Comparison of ENCODE assay signal across 21 cellular contexts in the genomic region with DNA sequence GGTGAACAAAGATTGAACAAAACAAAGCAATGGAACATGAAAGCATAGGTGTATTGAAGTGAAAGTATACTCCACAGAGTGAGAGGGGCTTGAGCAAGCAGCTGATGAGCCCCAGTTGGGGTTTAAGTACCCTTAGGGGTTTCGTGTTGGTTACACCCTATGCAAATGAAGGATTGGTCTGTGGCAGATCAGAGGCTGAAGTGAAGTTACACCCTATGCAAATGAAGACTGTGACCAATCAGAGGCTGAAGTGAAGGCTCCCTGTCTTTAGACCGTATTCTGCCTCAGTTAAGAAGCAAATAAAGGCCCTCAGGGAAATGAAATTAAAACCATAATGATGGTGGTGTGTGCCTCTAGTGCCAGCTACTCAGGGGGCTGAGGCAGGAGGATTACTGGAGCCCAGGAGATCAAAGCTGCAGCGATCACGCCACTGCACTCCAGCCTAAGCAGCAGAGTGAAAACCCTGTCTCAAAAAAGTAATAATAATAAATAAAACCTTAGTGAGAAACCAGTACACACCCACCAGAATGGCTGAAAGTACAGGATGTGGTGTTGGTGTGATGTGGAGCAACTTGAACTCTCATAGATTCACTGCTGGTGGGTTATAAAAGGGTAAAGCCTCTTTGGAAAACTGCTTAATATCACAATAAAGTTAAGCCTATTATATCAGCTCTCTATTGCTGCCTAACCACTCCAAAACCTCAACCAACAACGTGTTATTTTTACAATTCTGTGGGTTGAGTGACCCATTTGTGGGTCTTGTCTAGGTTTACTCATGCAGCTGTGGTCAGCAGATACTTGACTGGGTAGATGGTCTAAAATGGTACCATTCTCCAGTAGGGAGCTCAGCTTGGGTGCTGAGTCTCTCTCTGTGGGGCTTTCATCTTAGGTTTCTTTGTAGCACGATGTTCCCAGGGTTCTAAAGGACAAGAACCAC. TPM values are rescaled to one million over a fixed set of nuclear protein-coding genes. Genes with fewer than 3 reads are reported as not detected.
DNase-seq lines count a peak whose midpoint lies in the region; ATAC-seq lines count a peak whose summit lies in the region.
"Had no signal": no experiment of that assay in that cellular context is flagged by ENCODE, and none has a peak within 500 bp of the region (broad histone marks: within the 10 kb centered on the region; RNA-seq: fewer than 3 reads in every experiment).

No MANE protein-coding gene starts in this region.

- peak; percentile 85 for ATAC-seq in stimulated activated effector memory CD8-positive, alpha-beta T cell treated with anti-CD3 and anti-CD28 coated beads, Interleukin-12 subunit alpha, Interleukin-12 subunit beta, amount 100 ng/mL, for 72 hours
- ATAC-seq in GM18873 (IDR thresholded peaks at IDR 0.05; ENCODE audit: low FRiP score, unreplicated experiment) (no peak), GM18870 (IDR thresholded peaks at IDR 0.05; ENCODE audit: unreplicated experiment) (no peak), HG02678 (IDR thresholded peaks at IDR 0.05; ENCODE audit: unreplicated experiment) (no peak)
- ATAC-seq: A549, body of pancreas, HepG2 had no signal

- CTCF ChIA-PET in activated CD4-positive, alpha-beta T cell treated with anti-CD3 and anti-CD28 coated beads, Interleukin-2, amount 10 ng/mL, durations not matched to agents 7 days and 5 days (lab: Charles Lee), result interaction anchor here (0.8 kb wide), 1 partner anchor 26 kb away, joined by 3 read pairs; no protein-coding TSS in a partner anchor

- H3K27me3 Mint-ChIP-seq in activated CD4-positive, alpha-beta T cell treated with anti-CD3 and anti-CD28 coated beads, Interleukin-2, amount 10 ng/mL, durations not matched to agents 7 days and 5 days, result no peaks in the 10 kb centered on the region

- peaks cover 29% of the 10 kb centered on the region for H3K4me1 Mint-ChIP-seq in activated CD4-positive, alpha-beta T cell treated with anti-CD3 and anti-CD28 coated beads, Interleukin-2, amount 10 ng/mL, durations not matched to agents 7 days and 5 days
- H3K4me1 Mint-ChIP-seq in stimulated activated effector memory CD8-positive, alpha-beta T cell treated with anti-CD3 and anti-CD28 coated beads, Interleukin-12 subunit alpha, Interleukin-12 subunit beta, amount 100 ng/mL, for 72 hours, result peaks cover 41% of the 10 kb centered on the region
- H3K4me1 Mint-ChIP-seq: neural progenitor cell had no signal

- POLR2A ChIA-PET in activated CD4-positive, alpha-beta T cell treated with anti-CD3 and anti-CD28 coated beads, Interleukin-2, amount 10 ng/mL, durations not matched to agents 7 days and 5 days (lab: Charles Lee), result interaction anchor here (0.6 kb wide), 2 partner anchors 43 to 49 kb away, joined by 3 read pairs; no protein-coding TSS in a partner anchor

- DNase-seq in activated CD4-positive, alpha-beta T cell treated with anti-CD3 and anti-CD28 coated beads, Interleukin-2, amount 10 ng/mL, durations not matched to agents 7 days and 5 days, result no peak
- DNase-seq in activated CD4-positive, alpha-beta T cell treated with anti-CD3 and anti-CD28 coated beads for 4 hours, result no peak
- DNase-seq in NCI-H526 treated with DMSO at 0.1 percent for 48 hours (lab: John Stamatoyannopoulos, UW), result peak; percentile 23
- peak; percentile 33 for DNase-seq in amniotic epithelial cell (ENCODE audit: low read depth)
- no peak for DNase-seq in stimulated activated effector memory CD8-positive, alpha-beta T cell treated with anti-CD3 and anti-CD28 coated beads, Interleukin-12 subunit alpha, Interleukin-12 subunit beta, amount 100 ng/mL, for 72 hours (ENCODE audit: low spot score in 2 of 2)
- DNase-seq: body of pancreas; COR-L47; GF-D8; GOT3; left ventricle myocardium inferior; NCI-H1105; OCI-M1; retina; stimulated activated CD4-positive, alpha-beta T cell treated with anti-CD3 and anti-CD28 coated beads, Interleukin-2, amount 100 ng/mL, for 24 hours; uterus had no signal

- peaks cover 67% of the 10 kb centered on the region for H3K36me3 Mint-ChIP-seq in activated CD4-positive, alpha-beta T cell treated with anti-CD3 and anti-CD28 coated beads, Interleukin-2, amount 10 ng/mL, durations not matched to agents 7 days and 5 days (ENCODE audit: low read depth)
- peaks cover 87% of the 10 kb centered on the region for H3K36me3 Mint-ChIP-seq in stimulated activated effector memory CD8-positive, alpha-beta T cell treated with anti-CD3 and anti-CD28 coated beads, Interleukin-12 subunit alpha, Interleukin-12 subunit beta, amount 100 ng/mL, for 72 hours

- H3K9me3 Mint-ChIP-seq in activated CD4-positive, alpha-beta T cell treated with anti-CD3 and anti-CD28 coated beads, Interleukin-2, amount 10 ng/mL, durations not matched to agents 7 days and 5 days, result peaks cover 3% of the 10 kb centered on the region
- H3K9me3 Mint-ChIP-seq in stimulated activated effector memory CD8-positive, alpha-beta T cell treated with anti-CD3 and anti-CD28 coated beads, Interleukin-12 subunit alpha, Interleukin-12 subunit beta, amount 100 ng/mL, for 72 hours, result no peaks in the 10 kb centered on the region
- H3K9me3 Mint-ChIP-seq: neural progenitor cell had no signal

- no peak overlapping the region for H3K4me3 Mint-ChIP-seq in activated CD4-positive, alpha-beta T cell treated with anti-CD3 and anti-CD28 coated beads, Interleukin-2, amount 10 ng/mL, durations not matched to agents 7 days and 5 days
- peak overlapping the region; percentile 44 for H3K4me3 Mint-ChIP-seq in stimulated activated effector memory CD8-positive, alpha-beta T cell treated with anti-CD3 and anti-CD28 coated beads, Interleukin-12 subunit alpha, Interleukin-12 subunit beta, amount 100 ng/mL, for 72 hours
- H3K4me3 Mint-ChIP-seq: neural progenitor cell had no signal

- peak overlapping the region; percentile 63 for H3K27ac Mint-ChIP-seq in activated CD4-positive, alpha-beta T cell treated with anti-CD3 and anti-CD28 coated beads, Interleukin-2, amount 10 ng/mL, durations not matched to agents 7 days and 5 days
- peak overlapping the region; percentile 79 for H3K27ac Mint-ChIP-seq in stimulated activated effector memory CD8-positive, alpha-beta T cell treated with anti-CD3 and anti-CD28 coated beads, Interleukin-12 subunit alpha, Interleukin-12 subunit beta, amount 100 ng/mL, for 72 hours
- H3K27ac Mint-ChIP-seq: neural progenitor cell had no signal

RNA-seq across cellular contexts. Expression of a gene that starts 12.8 kb away (rescaled TPM):
- total RNA-seq in activated CD4-positive, alpha-beta T cell treated with anti-CD3 and anti-CD28 coated beads, Interleukin-2, amount 10 ng/mL, durations not matched to agents 7 days and 5 days, result 10 to 100 TPM; 55.1 to 62.1 TPM

RNA-seq across cellular contexts. Expression of a gene that starts 33.9 kb away (rescaled TPM):
- total RNA-seq in activated CD4-positive, alpha-beta T cell treated with anti-CD3 and anti-CD28 coated beads, Interleukin-2, amount 10 ng/mL, durations not matched to agents 7 days and 5 days, result 10 to 100 TPM; 81.6 to 85.4 TPM

RNA-seq across cellular contexts. Expression of a gene that starts 45.7 kb away (rescaled TPM):
- total RNA-seq in activated CD4-positive, alpha-beta T cell treated with anti-CD3 and anti-CD28 coated beads, Interleukin-2, amount 10 ng/mL, durations not matched to agents 7 days and 5 days, result 10 to 100 TPM; 31.9 to 34.8 TPM

Comparison
In these comparisons a context has a peak if more than half of its experiments do, and no peak if none do; other contexts are left out.
1. DNase-seq: peak in NCI-H526 treated with DMSO at 0.1 percent for 48 hours (single experiment) and amniotic epithelial cell (single experiment); none in activated CD4-positive, alpha-beta T cell treated with anti-CD3 and anti-CD28 coated beads, Interleukin-2, amount 10 ng/mL, durations not matched to agents 7 days and 5 days (single experiment), activated CD4-positive, alpha-beta T cell treated with anti-CD3 and anti-CD28 coated beads for 4 hours (0 of 2) and stimulated activated effector memory CD8-positive, alpha-beta T cell treated with anti-CD3 and anti-CD28 coated beads, Interleukin-12 subunit alpha, Interleukin-12 subunit beta, amount 100 ng/mL, for 72 hours (0 of 2).